In the genomic region with DNA sequence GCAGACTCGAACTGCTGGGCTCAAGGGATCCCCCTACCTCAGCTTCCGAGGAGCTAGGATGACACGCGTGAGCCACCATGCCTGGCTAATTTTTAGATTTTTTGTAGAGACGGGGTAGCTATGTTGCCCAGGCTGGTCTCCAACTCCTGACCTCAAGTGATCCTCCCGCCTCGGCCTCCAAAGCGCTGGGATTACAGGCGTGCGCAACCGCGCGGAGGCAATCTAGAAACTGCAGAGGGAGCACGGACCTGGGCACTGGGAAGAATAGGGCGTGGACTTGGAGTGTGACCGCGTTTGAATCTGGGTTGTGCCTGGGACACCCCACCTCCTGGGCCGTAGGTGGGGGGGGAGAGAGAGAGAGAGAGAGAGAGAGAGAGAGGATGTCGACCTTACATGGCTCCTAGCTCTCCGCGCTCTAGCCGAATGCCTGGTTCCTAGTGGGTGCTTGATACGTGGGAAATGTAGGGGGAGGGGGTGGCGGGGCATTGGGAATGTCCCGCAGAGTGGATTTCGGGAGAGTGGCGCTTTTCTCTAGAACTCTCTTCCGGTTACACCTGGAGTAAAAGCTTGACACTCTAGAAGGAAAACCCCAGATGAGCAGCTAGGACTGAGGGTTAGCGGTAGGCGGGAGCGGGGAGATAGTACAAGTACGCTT, we compare ENCODE assay signal across 8 cellular contexts. TPM values are rescaled to one million over a fixed set of nuclear protein-coding genes. Genes with fewer than 3 reads are reported as not detected.
DNase-seq lines count a peak whose midpoint lies in the region; ATAC-seq and TF ChIP-seq lines count a peak whose summit lies in the region.

No MANE protein-coding gene starts in this region.

- CTCF ChIA-PET in AG04450 (lab: Charles Lee), result interaction anchor here (1.3 kb wide), 1 partner anchor 159 kb away, joined by 3 read pairs; no protein-coding TSS in a partner anchor

- H3K9me3 ChIP-seq in AG04450 (ENCODE audit: control insufficient read depth, insufficient read depth, low read length) (no peaks in the 10 kb centered on the region; the same call in 1 of the 2 replicates), mesenchymal stem cell (ENCODE audit: control insufficient read depth, low read length) (no peaks in the 10 kb centered on the region), vagina (no peaks in the 10 kb centered on the region)

- peak; percentile 1 for ATAC-seq in GM19328 (IDR thresholded peaks at IDR 0.05; ENCODE audit: unreplicated experiment)
- ATAC-seq in HG03571 (IDR thresholded peaks at IDR 0.05; ENCODE audit: unreplicated experiment), result peak; percentile 0

- peak overlapping the region; percentile 85 for H2BK15ac ChIP-seq in mesenchymal stem cell (ENCODE audit: low read depth, poor library complexity, severe bottlenecking)

- H3K4me2 ChIP-seq in mesenchymal stem cell (ENCODE audit: low read length, poor library complexity, severe bottlenecking), result peak overlapping the region; percentile 96

- H3K79me1 ChIP-seq in mesenchymal stem cell (replicated peaks; ENCODE audit: low read length, poor library complexity, severe bottlenecking), result peaks cover 5% of the 10 kb centered on the region

- no peak overlapping the region for H2AK5ac ChIP-seq in mesenchymal stem cell (ENCODE audit: low read length, severe bottlenecking)

- H3K18ac ChIP-seq in mesenchymal stem cell (ENCODE audit: low read depth in 1 of 2, low read length in 2 of 2), result peak overlapping the region; percentile 70 to 73

- WGBS in mesenchymal stem cell, result 40% methylated on average over 32 of the region's 32 CpGs

- peaks cover 11% of the 10 kb centered on the region for H3K4me1 ChIP-seq in mesenchymal stem cell (ENCODE audit: control insufficient read depth, insufficient read depth, low read depth, low read length)
- peaks cover 40% of the 10 kb centered on the region for H3K4me1 ChIP-seq in vagina

- TF ChIP-seq POLR2A in vagina (IDR thresholded peaks at IDR 0.05), result no peak

- peak overlapping the region; percentile 6 for H4K91ac ChIP-seq in mesenchymal stem cell (ENCODE audit: low read length)

- no peak for DNase-seq in AG04450 (ENCODE audit: low read depth, low spot score)
- DNase-seq in caudate nucleus (lab: John Stamatoyannopoulos, UW), result peak in 1 of 61 donors; percentile 61
- no peak for DNase-seq in mesenchymal stem cell
- DNase-seq in vagina (ENCODE audit: extremely low spot score in 2 of 2), result no peak
- no peak for DNase-seq in AG08395 (ENCODE audit: low spot score)
- DNase-seq in NCI-H226, result no peak

- no peak overlapping the region for H2BK120ac ChIP-seq in mesenchymal stem cell (ENCODE audit: low read depth, low read length)

- peak overlapping the region in 1 of 2 experiments; percentile 93 for H2BK12ac ChIP-seq in mesenchymal stem cell (ENCODE audit: low read length in 2 of 2)

- H3K23ac ChIP-seq in mesenchymal stem cell (ENCODE audit: low read length in 2 of 2), result peak overlapping the region in 1 of 2 experiments; percentile 25

- peak overlapping the region; percentile 37 to 47 for H3K4ac ChIP-seq in mesenchymal stem cell (ENCODE audit: low read depth in 1 of 2, low read length in 2 of 2)

- H4K8ac ChIP-seq in mesenchymal stem cell (ENCODE audit: low read length), result peak overlapping the region; percentile 87

- H2AFZ ChIP-seq in mesenchymal stem cell (ENCODE audit: low read depth, low read length), result peak overlapping the region; percentile 68

- no peaks in the 10 kb centered on the region for H3K27me3 ChIP-seq in AG04450 (ENCODE audit: control insufficient read depth, insufficient read depth, low read length)
- no peaks in the 10 kb centered on the region for H3K27me3 ChIP-seq in mesenchymal stem cell (ENCODE audit: control insufficient read depth in 1 of 2, insufficient read depth in 1 of 2, low read length in 2 of 2)
- no peaks in the 10 kb centered on the region for H3K27me3 ChIP-seq in vagina

- no peak overlapping the region for H3K14ac ChIP-seq in mesenchymal stem cell (ENCODE audit: low read length in 2 of 2)

- TF ChIP-seq CTCF in AG04450 (IDR thresholded peaks at IDR 0.05; ENCODE audit: low read depth, low read length) (no peak), vagina (IDR thresholded peaks at IDR 0.05) (peak in 1 of 3 experiments; percentile 8)

- H3K36me3 ChIP-seq in mesenchymal stem cell (ENCODE audit: control insufficient read depth in 1 of 2, insufficient read depth in 2 of 2, low read depth in 1 of 2, low read length in 2 of 2) (peaks cover 0 to 7% of the 10 kb centered on the region in 2 experiments), vagina (no peaks in the 10 kb centered on the region)

- H3K4me3 ChIP-seq in AG04450 (ENCODE audit: low read depth, low read length) (peak overlapping the region; percentile 72), mesenchymal stem cell (ENCODE audit: insufficient read depth in 1 of 2, low read depth in 1 of 2, low read length in 2 of 2) (peak overlapping the region; percentile 83), vagina (peak overlapping the region; percentile 77 to 92)

- intact Hi-C loops in vagina (cut with DNase I), result no loop called here

- H2BK5ac ChIP-seq in mesenchymal stem cell (ENCODE audit: low read depth, low read length, poor library complexity, severe bottlenecking), result peak overlapping the region; percentile 62

- peak overlapping the region; percentile 94 for H3K9ac ChIP-seq in mesenchymal stem cell (ENCODE audit: low read length)

- H3K27ac ChIP-seq in AG04450 (ENCODE audit: low read depth, low read length) (peak overlapping the region; percentile 90), caudate nucleus (ENCODE audit: low read depth, low read length) (peak overlapping the region; percentile 89), mesenchymal stem cell (ENCODE audit: low read length, poor library complexity, severe bottlenecking) (peak overlapping the region; percentile 91), vagina (peak overlapping the region; percentile 98)

- POLR2A ChIA-PET in AG04450 (lab: Yijun Ruan, JAX), result interaction anchor here (0.8 to 1.4 kb wide), 2 partner anchors 9 to 83 kb away, joined by 3 to 6 read pairs; a partner anchor contains a TSS

RNA-seq across cellular contexts. Expression of a gene that starts 1.2 kb away (rescaled TPM):
- polyA plus RNA-seq in AG04450 (2011; rRNA removed), result 4.3 and 5.3 TPM in 2 replicates
- polyA minus RNA-seq in AG04450 (2011; rRNA and poly(A)+ RNA removed), result 4.3 and 4.8 TPM in 2 replicates
- 9.7 TPM for polyA plus RNA-seq in mesenchymal stem cell (2013, experiment 1 of 2)
- polyA plus RNA-seq in mesenchymal stem cell (2013, experiment 2 of 2), result 9.5 TPM
- total RNA-seq in vagina, result 16.5 TPM
